32 cellular contexts compared by ENCODE assay signal in the genomic region with DNA sequence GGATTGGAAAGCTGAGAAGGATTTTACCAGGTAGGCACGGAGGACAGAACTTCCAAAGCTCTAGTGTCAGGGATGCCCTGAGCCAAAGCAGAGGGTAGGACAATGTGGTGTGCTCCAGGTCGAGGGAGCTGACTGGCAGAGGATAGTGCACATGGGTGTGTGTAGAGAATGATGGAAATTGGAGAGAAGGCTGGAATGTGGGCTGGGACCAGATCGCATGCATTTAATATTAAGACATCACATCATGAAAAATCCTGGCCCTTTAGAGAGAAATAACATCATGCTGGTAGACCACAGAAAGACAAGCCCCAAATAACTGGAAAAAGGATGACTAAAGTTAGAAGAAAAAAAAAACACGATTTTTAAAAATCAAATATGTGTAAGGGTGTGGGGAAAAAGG.
DNase-seq lines count a peak whose midpoint lies in the region; ATAC-seq, FAIRE-seq and TF ChIP-seq lines count a peak whose summit lies in the region.
"Had no signal": no experiment of that assay in that cellular context is flagged by ENCODE, and none has a peak within 500 bp of the region (broad histone marks: within the 10 kb centered on the region; RNA-seq: fewer than 3 reads in every experiment).

No MANE protein-coding gene starts in this region.

- H3K9me3 Mint-ChIP-seq in naive thymus-derived CD8-positive, alpha-beta T cell: no peaks in the 10 kb centered on the region
- H3K9me3 Mint-ChIP-seq: activated CD4-positive, alpha-beta T cell treated with anti-CD3 and anti-CD28 coated beads, Interleukin-2, amount 10 ng/mL, durations not matched to agents 24 days and 14 days; activated naive CD8-positive, alpha-beta T cell treated with anti-CD3 and anti-CD28 coated beads, Interleukin-2, amount 50 U/mL, for 24 hours; central memory CD8-positive, alpha-beta T cell; nephron had no signal

- H3K27me3 ChIP-seq in GM23248 (replicated peaks; ENCODE audit: insufficient read depth) (no peaks in the 10 kb centered on the region), ectodermal cell (ENCODE audit: control insufficient read depth, insufficient read depth, low read length, poor library complexity, severe bottlenecking) (no peaks in the 10 kb centered on the region), osteoblast (ENCODE audit: insufficient read depth, low read length) (no peaks in the 10 kb centered on the region)
- H3K27me3 ChIP-seq: BLaER1, pancreas, uterus had no signal

- H3K9me3 ChIP-seq in GM23248 (ENCODE audit: low read depth): no peaks in the 10 kb centered on the region
- H3K9me3 ChIP-seq in ectodermal cell (ENCODE audit: control insufficient read depth, low read length): no peaks in the 10 kb centered on the region
- H3K9me3 ChIP-seq in osteoblast (ENCODE audit: low read depth, low read length): no peaks in the 10 kb centered on the region
- H3K9me3 ChIP-seq: A549, BLaER1, lower lobe of right lung, pancreas, thoracic aorta, uterus had no signal

- no peak for FAIRE-seq in urothelium cell line (lab: Jason Lieb, UNC)
- FAIRE-seq: A549, G401.6, pancreas, RCC 7860 had no signal

- H3K4me3 ChIP-seq in GM23248 (no peak overlapping the region), ectodermal cell (ENCODE audit: insufficient read depth, low read depth, low read length) (no peak overlapping the region), osteoblast (ENCODE audit: insufficient read depth, low read length) (no peak overlapping the region)
- H3K4me3 ChIP-seq: A549, BLaER1, lower lobe of right lung, pancreas, skin epidermis, thoracic aorta, uterus had no signal

- no peak overlapping the region for H3K27ac Mint-ChIP-seq in naive thymus-derived CD8-positive, alpha-beta T cell
- H3K27ac Mint-ChIP-seq: activated CD4-positive, alpha-beta T cell treated with anti-CD3 and anti-CD28 coated beads, Interleukin-2, amount 10 ng/mL, durations not matched to agents 24 days and 14 days; activated naive CD8-positive, alpha-beta T cell treated with anti-CD3 and anti-CD28 coated beads, Interleukin-2, amount 50 U/mL, for 24 hours had no signal

- H2AFZ ChIP-seq in GM23248: no peak overlapping the region
- no peak overlapping the region for H2AFZ ChIP-seq in osteoblast (ENCODE audit: low read length)

- H3K4me3 Mint-ChIP-seq in naive thymus-derived CD8-positive, alpha-beta T cell: no peak overlapping the region
- H3K4me3 Mint-ChIP-seq: activated CD4-positive, alpha-beta T cell treated with anti-CD3 and anti-CD28 coated beads, Interleukin-2, amount 10 ng/mL, durations not matched to agents 24 days and 14 days; activated naive CD8-positive, alpha-beta T cell treated with anti-CD3 and anti-CD28 coated beads, Interleukin-2, amount 50 U/mL, for 24 hours; central memory CD8-positive, alpha-beta T cell; nephron had no signal

- H3K4me2 ChIP-seq in GM23248 (ENCODE audit: unreplicated experiment) (peak overlapping the region; percentile 4), osteoblast (ENCODE audit: insufficient read depth, low read length) (no peak overlapping the region)
- H3K4me2 ChIP-seq: A549, BLaER1 had no signal

- no peaks in the 10 kb centered on the region for H3K79me2 ChIP-seq in GM23248 (ENCODE audit: insufficient read depth)
- no peaks in the 10 kb centered on the region for H3K79me2 ChIP-seq in osteoblast (ENCODE audit: insufficient read depth, low read length)

- peaks cover 34% of the 10 kb centered on the region for H3F3A ChIP-seq in GM23248 (ENCODE audit: insufficient read depth)

- DNase-seq in AG09319 (ENCODE audit: extremely low read depth, low read depth): peak; percentile 32
- peak; percentile 70 for DNase-seq in GM23248
- DNase-seq in osteoblast (ENCODE audit: insufficient read length, low spot score, missing footprints): no peak
- DNase-seq in urothelium cell line (ENCODE audit: low spot score): no peak
- no peak for DNase-seq in naive thymus-derived CD8-positive, alpha-beta T cell
- no peak for DNase-seq in NCI-H2196 treated with DMSO at 0.1 percent for 48 hours (lab: John Stamatoyannopoulos, UW; ENCODE audit: unreplicated experiment)
- DNase-seq: activated CD4-positive, alpha-beta T cell treated with anti-CD3 and anti-CD28 coated beads, Interleukin-2, amount 10 ng/mL, durations not matched to agents 24 days and 14 days; activated naive CD4-positive, alpha-beta T cell; activated naive CD8-positive, alpha-beta T cell treated with anti-CD3 and anti-CD28 coated beads, Interleukin-2, amount 50 U/mL, for 24 hours; activated T-cell treated with anti-CD3 and anti-CD28 coated beads, Interleukin-2, amount 50 U/mL, for 48 hours; HCEC 1CT; hippocampal formation; lower lobe of right lung; NCI-H146; NCI-H446 treated with DMSO at 0.1 percent for 48 hours; NCI-H82; pancreas; SHP77 treated with DMSO at 0.1 percent for 48 hours; stimulated activated naive CD4-positive, alpha-beta T cell treated with Interleukin-2 at 50 U/mL for 16 hours; T1000; uterus had no signal

- H3K4me1 ChIP-seq in GM23248 (ENCODE audit: insufficient read depth) (peaks cover 44% of the 10 kb centered on the region), ectodermal cell (ENCODE audit: control insufficient read depth, insufficient read depth, low read length) (peaks cover 47% of the 10 kb centered on the region), osteoblast (ENCODE audit: insufficient read depth, low read length) (peaks cover 39% of the 10 kb centered on the region)
- H3K4me1 ChIP-seq: pancreas, uterus had no signal

- POLR2A ChIA-PET in naive thymus-derived CD8-positive, alpha-beta T cell (lab: Charles Lee): no interaction called here

- H4K20me1 ChIP-seq in GM23248 (ENCODE audit: insufficient read depth): no peaks in the 10 kb centered on the region
- no peaks in the 10 kb centered on the region for H4K20me1 ChIP-seq in osteoblast (ENCODE audit: insufficient read depth, low read length)
- H4K20me1 ChIP-seq: BLaER1 had no signal

- H3K36me3 Mint-ChIP-seq in naive thymus-derived CD8-positive, alpha-beta T cell: no peaks in the 10 kb centered on the region

- no peaks in the 10 kb centered on the region for H3K36me3 ChIP-seq in GM23248 (ENCODE audit: low read depth)
- H3K36me3 ChIP-seq in ectodermal cell (ENCODE audit: control insufficient read depth, insufficient read depth, low read length): no peaks in the 10 kb centered on the region
- H3K36me3 ChIP-seq in osteoblast (ENCODE audit: insufficient read depth, low read length): no peaks in the 10 kb centered on the region
- H3K36me3 ChIP-seq: BLaER1, lower lobe of right lung, pancreas, uterus had no signal

- no peak for TF ChIP-seq CTCF in AG09319 (IDR thresholded peaks at IDR 0.05; ENCODE audit: low read depth, low read length)
- TF ChIP-seq CTCF in osteoblast (IDR thresholded peaks at IDR 0.05; ENCODE audit: extremely low read depth, low read depth, low read length): no peak

- peaks cover 24 to 48% (median 36%) of the 10 kb centered on the region in 4 donors for H3K4me1 Mint-ChIP-seq in naive thymus-derived CD8-positive, alpha-beta T cell

- H3K9me2 ChIP-seq in GM23248 (ENCODE audit: insufficient read depth): no peaks in the 10 kb centered on the region

- in situ Hi-C loops in GM23248 (cut with MboI): no loop called here

- H3K27me3 Mint-ChIP-seq in naive thymus-derived CD8-positive, alpha-beta T cell: peaks cover 0 to 2% (median 0%) of the 10 kb centered on the region in 5 donors
- H3K27me3 Mint-ChIP-seq: activated naive CD8-positive, alpha-beta T cell treated with anti-CD3 and anti-CD28 coated beads, Interleukin-2, amount 50 U/mL, for 24 hours; central memory CD8-positive, alpha-beta T cell had no signal

- H3K27ac ChIP-seq in GM23248 (peak overlapping the region; percentile 77), ectodermal cell (ENCODE audit: insufficient read depth, low read depth, low read length, poor library complexity, severe bottlenecking) (peak overlapping the region; percentile 33), osteoblast (ENCODE audit: low read depth, low read length) (peak overlapping the region; percentile 34)
- H3K27ac ChIP-seq: A549, BLaER1, lower lobe of right lung, pancreas, thoracic aorta, uterus, VCaP had no signal

- 25 to 32% methylated on average over 4 of the region's 4 CpGs for WGBS in GM23248 (ENCODE audit: low coverage in 1 of 2, low lambda C conversion rate in 2 of 2, missing lambda C conversion rate in 2 of 2), 2 experiments
- 79 to 93% methylated on average over 3 to 4 of the region's 4 CpGs for whole genome bisulfite sequencing in ectodermal cell, 2 experiments

- peak overlapping the region; percentile 9; the same call in 1 of the 2 replicates for H3K9ac ChIP-seq in GM23248
- H3K9ac ChIP-seq: BLaER1 had no signal

- ATAC-seq in naive thymus-derived CD8-positive, alpha-beta T cell: no peak
- ATAC-seq in HG03045 (IDR thresholded peaks at IDR 0.05; ENCODE audit: unreplicated experiment): no peak
- ATAC-seq: A549; activated naive CD8-positive, alpha-beta T cell treated with anti-CD3 and anti-CD28 coated beads, Interleukin-2, amount 50 U/mL, for 24 hours; lower lobe of right lung; pancreas had no signal

Comparison
In these comparisons a context has a peak if more than half of its experiments do, and no peak if none do; other contexts are left out.
1. DNase-seq: peak in AG09319 (single experiment) and GM23248 (single experiment); none in osteoblast (single experiment), urothelium cell line (single experiment), naive thymus-derived CD8-positive, alpha-beta T cell (0 of 10) and NCI-H2196 treated with DMSO at 0.1 percent for 48 hours (single experiment).
2. Peak in every context shown above with its lines, with median percentiles within 50 percentile points of each other: H3K27ac ChIP-seq.